ENCODE assay signal across 8 cellular contexts in the genomic region with DNA sequence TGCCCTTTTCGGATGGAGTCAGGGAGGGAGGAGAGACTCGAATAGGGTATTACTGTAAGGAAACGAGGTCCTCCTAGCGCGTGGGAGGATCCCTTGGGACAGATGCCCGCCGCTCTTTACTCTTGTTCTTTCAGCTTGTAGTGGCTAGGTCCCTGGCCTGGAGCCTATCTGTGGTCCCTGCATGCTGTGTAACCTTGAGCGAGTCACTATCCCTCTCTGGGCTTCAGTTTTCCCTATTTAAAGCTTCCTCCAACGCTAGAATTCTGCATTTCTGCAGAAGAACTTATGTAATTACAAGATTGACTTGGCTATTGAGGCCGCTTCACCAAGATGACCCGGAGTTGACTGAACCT. TPM values are rescaled to one million over a fixed set of nuclear protein-coding genes. Genes with fewer than 3 reads are reported as not detected.
DNase-seq lines count a peak whose midpoint lies in the region; ATAC-seq and TF ChIP-seq lines count a peak whose summit lies in the region.

No MANE protein-coding gene starts in this region.

- peak overlapping the region; percentile 79 for H3K9ac ChIP-seq in H9 (ENCODE audit: extremely low read depth, insufficient read length, low read length)

- intact Hi-C loops in activated B cell treated with CpG ODN at 0.5 μM for 24 hours (cut with micrococcal nuclease), result loop anchor here (1.0 to 10.0 kb wide), 11 partner anchors 129 to 1858 kb away; a partner anchor contains a TSS

- peaks cover 30 to 31% of the 10 kb centered on the region in 2 experiments for H3K4me1 Mint-ChIP-seq in H9
- H3K4me1 Mint-ChIP-seq in activated B cell treated with CpG ODN at 0.5 μM for 24 hours, result peaks cover 30% of the 10 kb centered on the region

- no peak overlapping the region for H3K18ac ChIP-seq in H9 (ENCODE audit: insufficient read length, low read depth, low read length)

- H3K4me3 ChIP-seq in AG09309 (ENCODE audit: control insufficient read depth, low read depth, low read length) (peak overlapping the region; percentile 68), iPS-11a (ENCODE audit: low read depth, low read length) (peak overlapping the region; percentile 88)

- no peak overlapping the region for H4K8ac ChIP-seq in H9 (replicated peaks; ENCODE audit: insufficient read length, low read depth, low read length)

- no peaks in the 10 kb centered on the region for H3K4me1 ChIP-seq in H9 (ENCODE audit: insufficient read depth, low read length)

- no peaks in the 10 kb centered on the region for H3K27me3 ChIP-seq in H9 (ENCODE audit: insufficient read depth, low read length)

- H2BK12ac ChIP-seq in H9 (ENCODE audit: insufficient read length, low read depth, low read length), result no peak overlapping the region

- H2BK5ac ChIP-seq in H9 (ENCODE audit: insufficient read length, low read length), result no peak overlapping the region

- no peak overlapping the region for H2AFZ ChIP-seq in H9 (ENCODE audit: low read length)

- no CpG with 5 or more reads among the region's 11 CpGs for WGBS in H9 (ENCODE audit: extremely low coverage, insufficient read length, low lambda C conversion rate)

- H4K20me1 ChIP-seq in H9 (ENCODE audit: control insufficient read depth, insufficient read depth, insufficient read length), result no peaks in the 10 kb centered on the region

- no peak overlapping the region for H4K5ac ChIP-seq in H9 (ENCODE audit: insufficient read length, low read depth, low read length)

- POLR2A ChIA-PET in activated B cell treated with CpG ODN at 0.5 μM for 24 hours (lab: Charles Lee), result interaction anchor here (0.5 to 1.7 kb wide), 9 partner anchors 8 to 545 kb away, joined by 3 to 16 read pairs (median 4); a partner anchor contains a TSS

- no peak overlapping the region for H2AK5ac ChIP-seq in H9 (ENCODE audit: insufficient read length, low read length)

- DNase-seq in AG09309 (ENCODE audit: low read depth), result no peak
- no peak for DNase-seq in H9
- DNase-seq in activated B cell treated with CpG ODN at 0.5 μM for 24 hours, result no peak
- DNase-seq in substantia nigra (lab: John Stamatoyannopoulos, UW), result peak in 1 of 49 donors; percentile 35
- DNase-seq in SIG-M5 treated with dmso at 0.1 percent for 504 hours (lab: John Stamatoyannopoulos, UW; ENCODE audit: unreplicated experiment), result no peak
- no peak for DNase-seq in NCI-H748 (lab: John Stamatoyannopoulos, UW; ENCODE audit: unreplicated experiment)

- no peak overlapping the region for H4K91ac ChIP-seq in H9 (ENCODE audit: insufficient read length, low read depth, low read length)

- peaks cover 14% of the 10 kb centered on the region for H3K23me2 ChIP-seq in H9 (ENCODE audit: insufficient read length, low read depth, low read length, poor library complexity, severe bottlenecking)

- no peak overlapping the region for H2BK120ac ChIP-seq in H9 (ENCODE audit: low read depth, low read length, poor library complexity, severe bottlenecking)

- no peak overlapping the region for H3K56ac ChIP-seq in H9 (ENCODE audit: insufficient read length, low read depth, low read length)

- no peak overlapping the region for H3T11ph ChIP-seq in H9 (ENCODE audit: low read length)

- TF ChIP-seq CTCF in AG09309 (IDR thresholded peaks at IDR 0.05; ENCODE audit: control insufficient read depth, insufficient read depth, low read depth, low read length, missing control alignments) (no peak), H9 (conservative IDR thresholded peaks at IDR 0.05) (no peak), activated B cell treated with CpG ODN at 0.5 μM for 24 hours (IDR thresholded peaks at IDR 0.05) (no peak)

- H3K4ac ChIP-seq in H9 (ENCODE audit: low read depth, low read length), result no peak overlapping the region

- peak overlapping the region; percentile 2 for H3K27ac ChIP-seq in H9 (ENCODE audit: insufficient read length, low read depth, low read length)
- H3K27ac ChIP-seq in substantia nigra (ENCODE audit: low read depth, low read length, poor library complexity, severe bottlenecking), result peak overlapping the region; percentile 94

- no peaks in the 10 kb centered on the region for H3K9me3 ChIP-seq in H9 (ENCODE audit: control insufficient read depth, low read depth, low read length)

- H3K27ac Mint-ChIP-seq in H9, result peak overlapping the region; percentile 98 to 99 (median 98)
- H3K27ac Mint-ChIP-seq in activated B cell treated with CpG ODN at 0.5 μM for 24 hours, result peak overlapping the region; percentile 95

- no peak overlapping the region for H3K14ac ChIP-seq in H9 (ENCODE audit: insufficient read depth, low read length)

- H3K9me3 Mint-ChIP-seq in H9, result no peaks in the 10 kb centered on the region
- no peaks in the 10 kb centered on the region for H3K9me3 Mint-ChIP-seq in activated B cell treated with CpG ODN at 0.5 μM for 24 hours

- ATAC-seq in activated B cell treated with CpG ODN at 0.5 μM for 24 hours (ENCODE audit: low read depth) (no peak), HG02981 (IDR thresholded peaks at IDR 0.05; ENCODE audit: unreplicated experiment) (no peak)

- H3K4me2 ChIP-seq in H9 (ENCODE audit: insufficient read depth, insufficient read length, low read length), result peak overlapping the region; percentile 97

- no peaks in the 10 kb centered on the region for H3K79me1 ChIP-seq in H9 (ENCODE audit: insufficient read depth, low read depth, low read length, poor library complexity, severe bottlenecking)

- H3K4me3 Mint-ChIP-seq in H9 (peak overlapping the region; percentile 87 to 93), activated B cell treated with CpG ODN at 0.5 μM for 24 hours (peak overlapping the region; percentile 93)

- CTCF ChIA-PET in activated B cell treated with CpG ODN at 0.5 μM for 24 hours (lab: Charles Lee), result interaction anchor here (1.1 kb wide), 1 partner anchor 224 kb away, joined by 3 read pairs; no protein-coding TSS in a partner anchor

- no peak overlapping the region for H2BK20ac ChIP-seq in H9 (ENCODE audit: low read depth, low read length, poor library complexity, severe bottlenecking)

- no peak overlapping the region for H3K23ac ChIP-seq in H9 (ENCODE audit: insufficient read length, low read depth, low read length)

- H3K36me3 Mint-ChIP-seq in H9 (ENCODE audit: insufficient read depth in 1 of 3, low read depth in 3 of 3) (peaks cover 0 to 3% (median under 1%) of the 10 kb centered on the region in 3 experiments; a peak in 3 of 7 replicates), activated B cell treated with CpG ODN at 0.5 μM for 24 hours (ENCODE audit: low read depth) (peaks cover 9% of the 10 kb centered on the region)

- H3K79me2 ChIP-seq in H9 (ENCODE audit: insufficient read depth, low read length), result peaks cover 4% of the 10 kb centered on the region; the same call in 1 of the 2 replicates

- no peaks in the 10 kb centered on the region for H3K27me3 Mint-ChIP-seq in H9 (ENCODE audit: low read depth)
- H3K27me3 Mint-ChIP-seq in activated B cell treated with CpG ODN at 0.5 μM for 24 hours, result no peaks in the 10 kb centered on the region

- H2BK15ac ChIP-seq in H9 (ENCODE audit: low read depth, low read length), result no peak overlapping the region

RNA-seq across cellular contexts. Expression of a gene that starts 0.7 kb away (rescaled TPM):
- total RNA-seq in H9 (2021) (28.5 and 29.7 TPM in 2 replicates), activated B cell treated with CpG ODN at 0.5 μM for 24 hours (39.1 and 39.2 TPM in 2 replicates)

RNA-seq across cellular contexts. Expression of a gene that starts 0.9 kb away (rescaled TPM):
- 0.81 and 1.4 TPM in 2 replicates for total RNA-seq in H9 (2021)
- total RNA-seq in activated B cell treated with CpG ODN at 0.5 μM for 24 hours, result 0.75 and 3.4 TPM in 2 replicates
